18 cellular contexts compared by ENCODE assay signal in the genomic region with DNA sequence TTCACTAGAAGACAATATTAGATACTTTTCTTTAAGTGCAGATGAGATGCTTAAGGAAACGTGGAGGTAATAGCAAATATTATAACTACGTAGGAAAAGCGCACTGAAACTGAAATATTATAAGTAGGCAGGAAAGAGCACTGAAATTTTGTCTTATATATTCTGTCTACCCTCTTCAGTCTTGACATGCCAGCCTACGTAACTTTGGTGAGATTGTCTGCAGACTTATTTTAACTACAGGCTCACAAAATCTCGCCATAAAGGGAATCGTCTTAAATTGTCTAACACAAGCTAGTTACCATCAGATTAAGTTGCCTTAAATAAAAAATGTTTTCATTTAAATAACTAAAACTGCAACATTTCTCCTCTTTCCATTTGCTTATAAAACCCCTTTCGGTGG.
"Had no signal": no experiment of that assay in that cellular context is flagged by ENCODE, and none has a peak within 500 bp of the region (broad histone marks: within the 10 kb centered on the region; RNA-seq: fewer than 3 reads in every experiment).

No MANE protein-coding gene starts in this region.

- DNase-seq: colonic mucosa; cortex of kidney; dermis blood vessel endothelial cell; dorsolateral prefrontal cortex; effector CD4-positive, alpha-beta T cell; effector CD8-positive, alpha-beta T cell; effector memory CD4-positive, alpha-beta T cell; effector memory CD8-positive, alpha-beta T cell; endodermal cell; erythroblast; esophagus squamous epithelium; foreskin fibroblast; foreskin keratinocyte; foreskin melanocyte; gastrocnemius medialis; glutamatergic neuron; heart left ventricle; heart right ventricle had no signal
